ENCODE assay signal across 8 cellular contexts in genomic region chr21:38355992-38356781, GRCh38.
A peak's percentile ranks its signal among the peaks of the same experiment; 100 is the strongest.
DNase-seq lines count a peak whose midpoint lies in the region; ATAC-seq and TF ChIP-seq lines count a peak whose summit lies in the region.

No MANE protein-coding gene starts in this region.

- H3K9me3 ChIP-seq in Panc1 (ENCODE audit: control insufficient read depth, insufficient read depth, low read depth, low read length): no peaks in the 10 kb centered on the region

- H3K36me3 ChIP-seq in Panc1 (ENCODE audit: control insufficient read depth, insufficient read depth, low read length): no peaks in the 10 kb centered on the region

- peak; percentile 95 for ATAC-seq in Panc1

- no peak overlapping the region for H3K4me3 Mint-ChIP-seq in neural crest cell

- no peaks in the 10 kb centered on the region for H3K36me3 Mint-ChIP-seq in neural crest cell (ENCODE audit: low read depth)

- no peak overlapping the region for H3K27ac ChIP-seq in Panc1 (ENCODE audit: low read length)
- H3K27ac ChIP-seq in substantia nigra (ENCODE audit: low read depth, low read length, poor library complexity, severe bottlenecking): no peak overlapping the region

- H3K4me1 ChIP-seq in Panc1 (ENCODE audit: control insufficient read depth, insufficient read depth, low read length): no peaks in the 10 kb centered on the region

- in situ Hi-C loops in KBM-7 (cut with MboI; ENCODE audit: low pct_unique_long_range_greater_than_20kb, low sequenced_read_pairs) (no loop called here), Panc1 (cut with HindIII; ENCODE audit: low pct_unique_long_range_greater_than_20kb, low sequenced_read_pairs) (no loop called here)

- H3K27ac Mint-ChIP-seq in neural crest cell (ENCODE audit: unreplicated experiment): peak overlapping the region; percentile 29

- no TSS peak for BruUV-seq in Panc1 (replicated peaks; lab: Mats Ljungman, UMichigan)

- CTCF ChIA-PET in Panc1 (lab: Charles Lee): interaction anchor here (0.6 to 1.3 kb wide), 3 partner anchors 197 to 780 kb away, joined by 3 to 4 read pairs (median 4); no protein-coding TSS in a partner anchor

- no peak overlapping the region for H3K4me3 ChIP-seq in Panc1 (ENCODE audit: low read depth in 2 of 2, low read length in 2 of 2)

- POLR2A ChIA-PET in Panc1 (lab: Charles Lee): no interaction called here

- DNase-seq in NK-92 treated with Interleukin-12 subunit alpha and Interleukin-12 subunit beta, amount 100 ng/mL, for 24 hours (lab: John Stamatoyannopoulos, UW): peak; percentile 55
- DNase-seq in NK-92 (lab: John Stamatoyannopoulos, UW; ENCODE audit: unreplicated experiment) (no peak), KBM-7 (peak; percentile 79), Panc1 (ENCODE audit: low read depth, low spot score) (no peak), fibroblast of peridontal ligament (ENCODE audit: extremely low read depth) (peak; percentile 72), neural crest cell (ENCODE audit: low read depth, low spot score) (peak; percentile 86), substantia nigra (lab: John Stamatoyannopoulos, UW) (peak in 41 of 49 donors; percentile 1 to 76 (median 28))
- DNase-seq in activated T-cell treated with anti-CD3 and anti-CD28 coated beads, Interleukin-2, amount 50 U/mL, for 48 hours: peak; percentile 85 to 87

- H3K27me3 ChIP-seq in Panc1 (ENCODE audit: control insufficient read depth, insufficient read depth, low read length): no peaks in the 10 kb centered on the region

- no peaks in the 10 kb centered on the region for H3K9me3 Mint-ChIP-seq in neural crest cell

- peaks cover 14% of the 10 kb centered on the region for H3K4me1 Mint-ChIP-seq in neural crest cell

- intact Hi-C loops in Panc1 (cut with micrococcal nuclease; ENCODE audit: unreplicated experiment): loop anchor here (5.0 to 10.0 kb wide), 2 partner anchors 184 to 651 kb away; no protein-coding TSS in a partner anchor

- TF ChIP-seq CTCF in Panc1 (IDR thresholded peaks at IDR 0.05) (peak; percentile 93), neural crest cell (conservative IDR thresholded peaks at IDR 0.05) (peak; percentile 98)

- peaks cover 22% of the 10 kb centered on the region for H3K27me3 Mint-ChIP-seq in neural crest cell (ENCODE audit: low read depth)

Comparison
In these comparisons a context has a peak if more than half of its experiments do, and no peak if none do; other contexts are left out.
1. DNase-seq: peak in NK-92 treated with Interleukin-12 subunit alpha and Interleukin-12 subunit beta, amount 100 ng/mL, for 24 hours (single experiment), KBM-7 (single experiment), activated T-cell treated with anti-CD3 and anti-CD28 coated beads, Interleukin-2, amount 50 U/mL, for 48 hours (2 of 2), fibroblast of peridontal ligament (single experiment), neural crest cell (single experiment) and substantia nigra (41 of 49); none in NK-92 (single experiment) and Panc1 (single experiment).